Comparison of ENCODE assay signal across 8 cellular contexts in genomic region chr20:46757754-46758678, GRCh38. TPM values are rescaled to one million over a fixed set of nuclear protein-coding genes. Genes with fewer than 3 reads are reported as not detected.
DNase-seq lines count a peak whose midpoint lies in the region; ATAC-seq and TF ChIP-seq lines count a peak whose summit lies in the region.

No MANE protein-coding gene starts in this region.

- H3K9me3 Mint-ChIP-seq in stimulated activated effector memory CD8-positive, alpha-beta T cell treated with anti-CD3 and anti-CD28 coated beads, Interleukin-12 subunit alpha, Interleukin-12 subunit beta, amount 100 ng/mL, for 72 hours: no peaks in the 10 kb centered on the region

- H3K4me1 ChIP-seq in HAP-1 (no peaks in the 10 kb centered on the region), mucosa of descending colon (ENCODE audit: low read depth) (no peaks in the 10 kb centered on the region)
- no peaks in the 10 kb centered on the region for H3K4me1 ChIP-seq in effector memory CD4-positive, alpha-beta T cell (ENCODE audit: control insufficient read depth, insufficient read depth, low read length, poor library complexity, severe bottlenecking)

- H3K4me3 ChIP-seq in HAP-1: no peak overlapping the region
- H3K4me3 ChIP-seq in effector memory CD4-positive, alpha-beta T cell (ENCODE audit: insufficient read depth, low read depth, low read length, poor library complexity, severe bottlenecking): no peak overlapping the region
- H3K4me3 ChIP-seq in mucosa of descending colon: no peak overlapping the region

- peaks cover 11% of the 10 kb centered on the region for H3K4me1 Mint-ChIP-seq in stimulated activated effector memory CD8-positive, alpha-beta T cell treated with anti-CD3 and anti-CD28 coated beads, Interleukin-12 subunit alpha, Interleukin-12 subunit beta, amount 100 ng/mL, for 72 hours

- H3K36me3 Mint-ChIP-seq in stimulated activated effector memory CD8-positive, alpha-beta T cell treated with anti-CD3 and anti-CD28 coated beads, Interleukin-12 subunit alpha, Interleukin-12 subunit beta, amount 100 ng/mL, for 72 hours: no peaks in the 10 kb centered on the region

- H3K9me3 ChIP-seq in HAP-1 (no peaks in the 10 kb centered on the region), mucosa of descending colon (no peaks in the 10 kb centered on the region)
- H3K9me3 ChIP-seq in effector memory CD4-positive, alpha-beta T cell (ENCODE audit: control insufficient read depth, low read length): no peaks in the 10 kb centered on the region

- peak; percentile 77 for DNase-seq in AG20443 (ENCODE audit: low spot score)
- DNase-seq in HAP-1 (ENCODE audit: low spot score in 2 of 2): peak; percentile 15 to 72
- DNase-seq in NCI-H524 (lab: John Stamatoyannopoulos, UW): peak; percentile 78 to 82
- DNase-seq in activated CD4-positive, alpha-beta T cell treated with anti-CD3 and anti-CD28 coated beads, Interleukin-2, amount 50 U/mL, for 4 hours: peak; percentile 28 to 29
- DNase-seq in effector memory CD4-positive, alpha-beta T cell: peak in 2 of 3 donors; percentile 17
- peak in 2 of 3 donors; percentile 69 to 71 for DNase-seq in mucosa of descending colon
- peak; percentile 40 to 74 for DNase-seq in stimulated activated effector memory CD8-positive, alpha-beta T cell treated with anti-CD3 and anti-CD28 coated beads, Interleukin-12 subunit alpha, Interleukin-12 subunit beta, amount 100 ng/mL, for 72 hours (ENCODE audit: low spot score in 2 of 2)
- no peak for DNase-seq in posterior vena cava (ENCODE audit: low spot score)

- no peak overlapping the region for H3K4me3 Mint-ChIP-seq in stimulated activated effector memory CD8-positive, alpha-beta T cell treated with anti-CD3 and anti-CD28 coated beads, Interleukin-12 subunit alpha, Interleukin-12 subunit beta, amount 100 ng/mL, for 72 hours

- no peak overlapping the region for H3K27ac Mint-ChIP-seq in stimulated activated effector memory CD8-positive, alpha-beta T cell treated with anti-CD3 and anti-CD28 coated beads, Interleukin-12 subunit alpha, Interleukin-12 subunit beta, amount 100 ng/mL, for 72 hours

- peak; percentile 89 for ATAC-seq in mucosa of descending colon
- no peak for ATAC-seq in stimulated activated effector memory CD8-positive, alpha-beta T cell treated with anti-CD3 and anti-CD28 coated beads, Interleukin-12 subunit alpha, Interleukin-12 subunit beta, amount 100 ng/mL, for 72 hours

- peaks cover 4% of the 10 kb centered on the region; the same call in 1 of the 2 replicates for H3K27me3 ChIP-seq in HAP-1 (ENCODE audit: low read depth)
- H3K27me3 ChIP-seq in effector memory CD4-positive, alpha-beta T cell (replicated peaks; ENCODE audit: control insufficient read depth, insufficient read depth, low read length, poor library complexity, severe bottlenecking): no peaks in the 10 kb centered on the region

- H3K36me3 ChIP-seq in HAP-1 (replicated peaks): no peaks in the 10 kb centered on the region
- no peaks in the 10 kb centered on the region for H3K36me3 ChIP-seq in effector memory CD4-positive, alpha-beta T cell (ENCODE audit: control insufficient read depth, insufficient read depth, low read length)
- no peaks in the 10 kb centered on the region for H3K36me3 ChIP-seq in mucosa of descending colon (ENCODE audit: low read depth)

- in situ Hi-C loops in HAP-1 (cut with MboI; ENCODE audit: low sequenced_read_pairs): loop anchor here (5.0 to 25.0 kb wide), 2 partner anchors 394 to 629 kb away; no protein-coding TSS in a partner anchor

- intact Hi-C loops in mucosa of descending colon (cut with DNase I, micrococcal nuclease): no loop called here
- intact Hi-C loops in posterior vena cava (cut with DNase I): loop anchor here (5.0 to 10.0 kb wide), 2 partner anchors 394 to 867 kb away; no protein-coding TSS in a partner anchor

- H3K27ac ChIP-seq in effector memory CD4-positive, alpha-beta T cell (ENCODE audit: insufficient read depth, low read length, poor library complexity, severe bottlenecking): no peak overlapping the region

- TF ChIP-seq CTCF in mucosa of descending colon (IDR thresholded peaks at IDR 0.05): peak; percentile 89

RNA-seq across cellular contexts. Expression of gene SLC2A10, which starts 48.6 kb away (rescaled TPM):
- total RNA-seq in mucosa of descending colon (10 to 100 TPM; 13.4 to 37.5 (median 26.3) TPM), posterior vena cava (10 to 100 TPM; 14.2 to 19.2 TPM)

Comparison
In these comparisons a context has a peak if more than half of its experiments do, and no peak if none do; other contexts are left out.
1. intact Hi-C loops: an anchor here in posterior vena cava (5.0 to 10.0 kb wide); none called in mucosa of descending colon.